10 cellular contexts compared by ENCODE assay signal in the genomic region with DNA sequence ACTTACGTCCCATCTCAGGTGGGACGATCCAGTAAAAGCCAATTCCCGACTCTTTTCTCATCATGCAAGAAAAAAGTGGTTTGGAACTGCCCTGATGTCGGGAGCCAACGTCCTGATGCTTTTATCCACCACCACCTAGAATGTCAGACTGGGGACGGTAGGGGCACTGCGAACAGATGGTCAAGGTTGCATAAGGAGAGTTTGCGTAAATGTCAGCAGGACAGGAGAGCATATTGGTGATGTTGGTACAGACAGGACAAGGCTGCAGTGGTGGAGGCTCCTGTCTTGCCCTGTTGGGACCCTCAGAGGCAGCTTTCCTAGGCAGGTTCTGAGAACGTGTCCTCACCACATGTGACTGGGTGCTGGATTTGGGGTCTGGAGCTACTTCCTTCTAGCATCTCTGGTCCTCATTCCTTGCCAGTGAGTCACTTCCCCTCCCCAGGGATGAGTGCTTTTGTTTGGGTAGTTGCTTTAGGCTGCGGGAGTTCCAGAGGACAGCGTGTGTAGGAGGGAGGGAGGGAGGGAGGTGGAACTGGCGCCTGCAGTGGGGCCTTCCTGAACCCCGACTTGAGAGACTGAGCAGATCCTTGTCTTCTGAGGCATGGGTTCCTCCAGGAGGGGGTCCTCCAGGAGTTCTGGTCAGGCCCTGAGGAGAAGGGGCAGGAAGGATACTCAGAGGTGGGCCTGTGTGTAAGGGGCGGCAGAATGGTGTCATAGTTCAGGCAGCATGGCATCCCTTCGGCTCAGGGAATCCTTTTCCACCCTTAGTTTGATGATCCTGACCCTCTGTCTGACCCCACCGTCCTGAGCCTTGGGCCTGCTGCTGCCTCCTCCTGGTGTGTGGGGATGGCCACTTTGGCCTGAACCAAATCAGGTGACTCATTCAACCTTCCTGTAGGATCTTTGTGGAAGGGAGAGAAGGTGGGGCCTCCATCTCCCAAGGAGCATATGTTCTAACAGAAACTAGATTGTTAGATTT. TPM values are rescaled to one million over a fixed set of nuclear protein-coding genes. Genes with fewer than 3 reads are reported as not detected.
DNase-seq lines count a peak whose midpoint lies in the region; ATAC-seq and TF ChIP-seq lines count a peak whose summit lies in the region.
"Had no signal": no experiment of that assay in that cellular context is flagged by ENCODE, and none has a peak within 500 bp of the region (broad histone marks: within the 10 kb centered on the region; RNA-seq: fewer than 3 reads in every experiment).

No MANE protein-coding gene starts in this region.

- in situ Hi-C loops in GM13976 (cut with MboI; ENCODE audit: low sequenced_read_pairs, unreplicated experiment): no loop called here

- ATAC-seq in GM18909 (IDR thresholded peaks at IDR 0.05; ENCODE audit: poor library complexity, unreplicated experiment): no peak
- ATAC-seq in GM21825 (IDR thresholded peaks at IDR 0.05; ENCODE audit: unreplicated experiment): no peak

- no peak overlapping the region for H3K4me3 ChIP-seq in AG10803 (ENCODE audit: low read length)
- no peak overlapping the region for H3K4me3 ChIP-seq in MG63
- no peak overlapping the region for H3K4me3 ChIP-seq in cardiac fibroblast (replicated peaks in 1 of 2; ENCODE audit: low read depth in 2 of 2, low read length in 2 of 2)
- H3K4me3 ChIP-seq: ovary had no signal

- TF ChIP-seq CTCF in AG10803 (conservative IDR thresholded peaks at IDR 0.05; ENCODE audit: low read length): no peak
- peak; percentile 40 for TF ChIP-seq CTCF in cardiac fibroblast (IDR thresholded peaks at IDR 0.05; ENCODE audit: low read depth, low read length)
- no peak for TF ChIP-seq CTCF in GM13976 (IDR thresholded peaks at IDR 0.05; ENCODE audit: borderline replicate concordance, control extremely low read depth, extremely low read depth, insufficient read depth, missing control alignments)

- H3K36me3 ChIP-seq in MG63: peaks cover 9% of the 10 kb centered on the region
- H3K36me3 ChIP-seq: ovary had no signal

- no peaks in the 10 kb centered on the region for H3K27me3 ChIP-seq in MG63
- H3K27me3 ChIP-seq: ovary had no signal

- DNase-seq in AG10803 (ENCODE audit: low read depth) (peak; percentile 72), MG63 (peak; percentile 76), cardiac fibroblast (ENCODE audit: low read depth in 2 of 2) (peak; percentile 90 to 96), kidney glomerular epithelial cell (lab: John Stamatoyannopoulos, UW) (peak; percentile 69), GOT3 (lab: John Stamatoyannopoulos, UW) (no peak), GM13976 (ENCODE audit: low spot score) (no peak)
- DNase-seq: NCI-H187 treated with DMSO at 0.1 percent for 48 hours, ovary had no signal

- H3K9me3 ChIP-seq in MG63: no peaks in the 10 kb centered on the region
- H3K9me3 ChIP-seq: ovary had no signal

RNA-seq across cellular contexts. Expression of a gene that starts 21.2 kb away (rescaled TPM):
- 10.2 and 14.4 TPM in 2 replicates for total RNA-seq in MG63 (2014; rRNA removed; shearing (Covaris generic); ENCODE audit: low replicate concordance)

Comparison
In these comparisons a context has a peak if more than half of its experiments do, and no peak if none do; other contexts are left out.
1. DNase-seq: peak in AG10803 (single experiment), MG63 (single experiment), cardiac fibroblast (2 of 2) and kidney glomerular epithelial cell (single experiment); none in GOT3 (single experiment) and GM13976 (single experiment).